Comparison of ENCODE assay signal across 14 cellular contexts in genomic region chr10:114316744-114317143, GRCh38.
DNase-seq lines count a peak whose midpoint lies in the region; ATAC-seq and TF ChIP-seq lines count a peak whose summit lies in the region.
"Had no signal": no experiment of that assay in that cellular context is flagged by ENCODE, and none has a peak within 500 bp of the region (broad histone marks: within the 10 kb centered on the region; RNA-seq: fewer than 3 reads in every experiment).

No MANE protein-coding gene starts in this region.

- DNase-seq in cardiac septum (ENCODE audit: low spot score) (peak; percentile 26), Right ventricle myocardium inferior (ENCODE audit: missing footprints) (no peak), nephron progenitor cell (no peak), spleen (peak; percentile 59), CD14-positive monocyte (ENCODE audit: low spot score) (no peak)
- DNase-seq: CD4-positive, CD25-positive, alpha-beta regulatory T cell; CD8-positive, alpha-beta memory T cell; COR-L47; DMS 273 treated with DMSO at 0.1 percent for 48 hours; HCEC 1CT had no signal

- TF ChIP-seq CTCF in nephron progenitor cell (IDR thresholded peaks at IDR 0.05): no peak
- no peak for TF ChIP-seq CTCF in spleen (IDR thresholded peaks at IDR 0.05 in 8 of 11, conservative IDR thresholded peaks at IDR 0.05 in 3 of 11)
- no peak for TF ChIP-seq CTCF in CD14-positive monocyte (IDR thresholded peaks at IDR 0.05)

- peaks cover 23% of the 10 kb centered on the region for H3K36me3 Mint-ChIP-seq in nephron progenitor cell (ENCODE audit: low read depth)
- no peaks in the 10 kb centered on the region for H3K36me3 Mint-ChIP-seq in CD14-positive monocyte
- H3K36me3 Mint-ChIP-seq: CD4-positive, CD25-positive, alpha-beta regulatory T cell had no signal

- no peaks in the 10 kb centered on the region for H3K27me3 ChIP-seq in spleen (replicated peaks in 1 of 7)
- H3K27me3 ChIP-seq: BLaER1 treated with 17β-estradiol and CSF1 and Interleukin-3, amounts not matched to agents 10 nM and 100 nM had no signal

- TF ChIP-seq POLR2A in spleen (IDR thresholded peaks at IDR 0.05): no peak

- peaks cover 0 to 39% (median 9%) of the 10 kb centered on the region in 6 donors for H3K4me1 ChIP-seq in spleen
- H3K4me1 ChIP-seq: BLaER1 treated with 17β-estradiol and CSF1 and Interleukin-3, amounts not matched to agents 10 nM and 100 nM had no signal

- H3K9me3 ChIP-seq in spleen: no peaks in the 10 kb centered on the region
- H3K9me3 ChIP-seq: BLaER1 treated with 17β-estradiol and CSF1 and Interleukin-3, amounts not matched to agents 10 nM and 100 nM had no signal

- no peak overlapping the region for H3K4me3 Mint-ChIP-seq in nephron progenitor cell
- no peak overlapping the region for H3K4me3 Mint-ChIP-seq in CD14-positive monocyte
- H3K4me3 Mint-ChIP-seq: B cell; CD4-positive, CD25-positive, alpha-beta regulatory T cell; CD8-positive, alpha-beta memory T cell; GM23338 had no signal

- ATAC-seq in Right ventricle myocardium inferior (no peak), GM18858 (IDR thresholded peaks at IDR 0.05; ENCODE audit: unreplicated experiment) (no peak)
- ATAC-seq: GM23338 had no signal

- H3K27ac Mint-ChIP-seq in nephron progenitor cell (peak overlapping the region; percentile 73), CD14-positive monocyte (no peak overlapping the region)
- H3K27ac Mint-ChIP-seq: B cell; CD4-positive, CD25-positive, alpha-beta regulatory T cell; CD8-positive, alpha-beta memory T cell; GM23338 had no signal

- intact Hi-C loops in cardiac septum (cut with DNase I) (no loop called here), Right ventricle myocardium inferior (cut with DNase I) (no loop called here), spleen (cut with DNase I; ENCODE audit: low total_unique reads) (no loop called here), CD14-positive monocyte (cut with micrococcal nuclease) (no loop called here)

- no peaks in the 10 kb centered on the region for H3K9me3 Mint-ChIP-seq in nephron progenitor cell
- peaks cover 0 to 7% (median 0%) of the 10 kb centered on the region in 7 donors for H3K9me3 Mint-ChIP-seq in CD14-positive monocyte
- H3K9me3 Mint-ChIP-seq: CD4-positive, CD25-positive, alpha-beta regulatory T cell; CD8-positive, alpha-beta memory T cell; GM23338 had no signal

- H3K27me3 Mint-ChIP-seq in nephron progenitor cell (ENCODE audit: low read depth, poor library complexity): no peaks in the 10 kb centered on the region
- H3K27me3 Mint-ChIP-seq in CD14-positive monocyte (ENCODE audit: low read depth in 3 of 3): peaks cover 1 to 5% (median 1%) of the 10 kb centered on the region in 3 donors

- H3K36me3 ChIP-seq in spleen: peaks cover 0 to 54% (median 7%) of the 10 kb centered on the region in 6 donors
- H3K36me3 ChIP-seq: BLaER1 treated with 17β-estradiol and CSF1 and Interleukin-3, amounts not matched to agents 10 nM and 100 nM had no signal

- H3K4me1 Mint-ChIP-seq in nephron progenitor cell (peaks cover 37% of the 10 kb centered on the region), CD14-positive monocyte (no peaks in the 10 kb centered on the region)
- H3K4me1 Mint-ChIP-seq: B cell; CD4-positive, CD25-positive, alpha-beta regulatory T cell; CD8-positive, alpha-beta memory T cell had no signal

- no peak overlapping the region for H3K4me3 ChIP-seq in spleen
- H3K4me3 ChIP-seq: BLaER1 treated with 17β-estradiol and CSF1 and Interleukin-3, amounts not matched to agents 10 nM and 100 nM; GM23338 had no signal

- WGBS in spleen, 5 donors: 63 to 75% (median 67%) methylated on average over 5 of the region's 5 CpGs

- peak overlapping the region in 7 of 8 donors; percentile 29 to 80 (median 61) for H3K27ac ChIP-seq in spleen
- H3K27ac ChIP-seq: BLaER1 treated with 17β-estradiol and CSF1 and Interleukin-3, amounts not matched to agents 10 nM and 100 nM had no signal

Comparison
In these comparisons a context has a peak if more than half of its experiments do, and no peak if none do; other contexts are left out.
1. DNase-seq: peak in cardiac septum (single experiment) and spleen (single experiment); none in Right ventricle myocardium inferior (single experiment), nephron progenitor cell (single experiment) and CD14-positive monocyte (single experiment).